ENCODE assay signal across 8 cellular contexts in genomic region chr18:55585586-55586521, GRCh38. TPM values are rescaled to one million over a fixed set of nuclear protein-coding genes. Genes with fewer than 3 reads are reported as not detected.
DNase-seq lines count a peak whose midpoint lies in the region; ATAC-seq and TF ChIP-seq lines count a peak whose summit lies in the region.

No MANE protein-coding gene starts in this region.

- no peak overlapping the region for H2BK20ac ChIP-seq in H9 (ENCODE audit: low read depth, low read length, poor library complexity, severe bottlenecking)

- H3K56ac ChIP-seq in H9 (ENCODE audit: insufficient read length, low read depth, low read length): no peak overlapping the region

- peak overlapping the region in 3 of 4 donors; percentile 6 to 59 (median 20) for H3K4me3 ChIP-seq in Peyer's patch
- peak overlapping the region; percentile 67 to 77 (median 76) for H3K4me3 ChIP-seq in sigmoid colon

- no peak overlapping the region for H4K8ac ChIP-seq in H9 (replicated peaks; ENCODE audit: insufficient read length, low read depth, low read length)

- H3K4ac ChIP-seq in H9 (ENCODE audit: low read depth, low read length): no peak overlapping the region

- ATAC-seq in GM19455 (IDR thresholded peaks at IDR 0.05; ENCODE audit: unreplicated experiment) (no peak), GM21515 (IDR thresholded peaks at IDR 0.05; ENCODE audit: unreplicated experiment) (no peak)

- intact Hi-C loops in sigmoid colon (cut with DNase I): loop anchor here (5.0 kb wide), 5 partner anchors 109 to 1051 kb away; partner anchors contain the start of gene TXNL1

- no peak for TF ChIP-seq CTCF in H9 (conservative IDR thresholded peaks at IDR 0.05)
- no peak for TF ChIP-seq CTCF in Peyer's patch (IDR thresholded peaks at IDR 0.05)
- TF ChIP-seq CTCF in sigmoid colon (IDR thresholded peaks at IDR 0.05): no peak

- H3K79me1 ChIP-seq in H9 (ENCODE audit: insufficient read depth, low read depth, low read length, poor library complexity, severe bottlenecking): no peaks in the 10 kb centered on the region

- H4K20me1 ChIP-seq in H9 (ENCODE audit: control insufficient read depth, insufficient read depth, insufficient read length): no peaks in the 10 kb centered on the region

- H3K9me3 ChIP-seq in H9 (ENCODE audit: control insufficient read depth, low read depth, low read length) (no peaks in the 10 kb centered on the region), Peyer's patch (no peaks in the 10 kb centered on the region), sigmoid colon (no peaks in the 10 kb centered on the region)

- no peaks in the 10 kb centered on the region for H3K27me3 Mint-ChIP-seq in H9 (ENCODE audit: low read depth)

- H3K27me3 ChIP-seq in H9 (ENCODE audit: insufficient read depth, low read length) (no peaks in the 10 kb centered on the region), Peyer's patch (no peaks in the 10 kb centered on the region), sigmoid colon (no peaks in the 10 kb centered on the region)

- H3K14ac ChIP-seq in H9 (ENCODE audit: insufficient read depth, low read length): no peak overlapping the region

- no peak overlapping the region for H2AK5ac ChIP-seq in H9 (ENCODE audit: insufficient read length, low read length)

- H3K27ac ChIP-seq in H9 (ENCODE audit: insufficient read length, low read depth, low read length): peak overlapping the region; percentile 27
- peak overlapping the region in 3 of 4 donors; percentile 20 to 89 (median 56) for H3K27ac ChIP-seq in Peyer's patch
- peak overlapping the region; percentile 83 to 92 (median 88) for H3K27ac ChIP-seq in sigmoid colon

- H3K23me2 ChIP-seq in H9 (ENCODE audit: insufficient read length, low read depth, low read length, poor library complexity, severe bottlenecking): peaks cover 11% of the 10 kb centered on the region

- H3K4me1 ChIP-seq in H9 (ENCODE audit: insufficient read depth, low read length) (peaks cover 9% of the 10 kb centered on the region; the same call in 1 of the 2 replicates), Peyer's patch (peaks cover 0 to under 1% (median 0%) of the 10 kb centered on the region in 4 donors), sigmoid colon (peaks cover 0 to 43% (median 30%) of the 10 kb centered on the region in 4 donors)

- no peak overlapping the region for H3K23ac ChIP-seq in H9 (ENCODE audit: insufficient read length, low read depth, low read length)

- H3K4me1 Mint-ChIP-seq in H9: peaks cover 58 to 62% of the 10 kb centered on the region in 2 experiments

- no peak overlapping the region for H2BK12ac ChIP-seq in H9 (ENCODE audit: insufficient read length, low read depth, low read length)

- H3K27ac Mint-ChIP-seq in H9: peak overlapping the region; percentile 89 to 96 (median 94)

- peaks cover 9 to 26% (median 20%) of the 10 kb centered on the region in 3 experiments; a peak in 6 of 7 replicates for H3K36me3 Mint-ChIP-seq in H9 (ENCODE audit: insufficient read depth in 1 of 3, low read depth in 3 of 3)

- WGBS in H9 (ENCODE audit: extremely low coverage, insufficient read length, low lambda C conversion rate): no CpG with 5 or more reads among the region's 14 CpGs
- 34 to 59% methylated on average over 14 of the region's 14 CpGs for WGBS in sigmoid colon, 2 donors

- no peak overlapping the region for H2AFZ ChIP-seq in H9 (ENCODE audit: low read length)

- TF ChIP-seq POLR2A in Peyer's patch (IDR thresholded peaks at IDR 0.05) (no peak), sigmoid colon (IDR thresholded peaks at IDR 0.05) (no peak)

- no peaks in the 10 kb centered on the region for H3K9me3 Mint-ChIP-seq in H9

- H4K5ac ChIP-seq in H9 (ENCODE audit: insufficient read length, low read depth, low read length): no peak overlapping the region

- H2BK120ac ChIP-seq in H9 (ENCODE audit: low read depth, low read length, poor library complexity, severe bottlenecking): no peak overlapping the region

- no peak overlapping the region for H2BK5ac ChIP-seq in H9 (ENCODE audit: insufficient read length, low read length)

- H3K36me3 ChIP-seq in Peyer's patch (no peaks in the 10 kb centered on the region), sigmoid colon (no peaks in the 10 kb centered on the region)

- H3K4me2 ChIP-seq in H9 (ENCODE audit: insufficient read depth, insufficient read length, low read length): peak overlapping the region; percentile 43

- H4K91ac ChIP-seq in H9 (ENCODE audit: insufficient read length, low read depth, low read length): no peak overlapping the region

- peak overlapping the region; percentile 86 to 95 for H3K4me3 Mint-ChIP-seq in H9

- no peak overlapping the region for H3K18ac ChIP-seq in H9 (ENCODE audit: insufficient read length, low read depth, low read length)

- DNase-seq in H9: peak; percentile 32
- DNase-seq in Peyer's patch: no peak
- DNase-seq in globus pallidus (ENCODE audit: low spot score): peak; percentile 78
- DNase-seq in sigmoid colon: no peak
- no peak for DNase-seq in NOMO-1 treated with DMSO at 0.1 percent for 48 hours (lab: John Stamatoyannopoulos, UW; ENCODE audit: unreplicated experiment)
- no peak for DNase-seq in stimulated activated CD4-positive, alpha-beta T cell treated with anti-CD3 and anti-CD28 coated beads, Interleukin-2, amount 100 ng/mL, for 24 hours

- peaks cover 7% of the 10 kb centered on the region; the same call in 1 of the 2 replicates for H3K79me2 ChIP-seq in H9 (ENCODE audit: insufficient read depth, low read length)

- no peak for TF ChIP-seq EP300 in sigmoid colon (IDR thresholded peaks at IDR 0.05)

- no peak overlapping the region for H2BK15ac ChIP-seq in H9 (ENCODE audit: low read depth, low read length)

- H3K9ac ChIP-seq in H9 (ENCODE audit: extremely low read depth, insufficient read length, low read length): peak overlapping the region; percentile 55

- no peak overlapping the region for H3T11ph ChIP-seq in H9 (ENCODE audit: low read length)

RNA-seq across cellular contexts. Expression of gene TCF4, which starts 2.1 kb away (rescaled TPM):
- total RNA-seq in H9 (2021) (85.8 and 99.4 TPM in 2 replicates), Peyer's patch (100 to 1,000 TPM in 1 of 4 donors, 10 to 100 TPM in 3; 11.9 to 190 (median 33.8) TPM), sigmoid colon (100 to 1,000 TPM; 106 to 149 (median 128) TPM)
- 10 to 100 TPM in 1 of 3 donors, 1 to 10 TPM in 2; 3.5 to 21.8 (median 5.4) TPM for polyA plus RNA-seq in sigmoid colon

Comparison
In these comparisons a context has a peak if more than half of its experiments do, and no peak if none do; other contexts are left out.
1. DNase-seq: peak in H9 (single experiment) and globus pallidus (single experiment); none in Peyer's patch (0 of 3), sigmoid colon (single experiment), NOMO-1 treated with DMSO at 0.1 percent for 48 hours (single experiment) and stimulated activated CD4-positive, alpha-beta T cell treated with anti-CD3 and anti-CD28 coated beads, Interleukin-2, amount 100 ng/mL, for 24 hours (0 of 2).
2. H3K27ac ChIP-seq: peak in every context shown above with its lines; median percentile 88 in sigmoid colon; 56 in Peyer's patch; 27 in H9.